ENCODE assay signal across 11 cellular contexts in the genomic region with DNA sequence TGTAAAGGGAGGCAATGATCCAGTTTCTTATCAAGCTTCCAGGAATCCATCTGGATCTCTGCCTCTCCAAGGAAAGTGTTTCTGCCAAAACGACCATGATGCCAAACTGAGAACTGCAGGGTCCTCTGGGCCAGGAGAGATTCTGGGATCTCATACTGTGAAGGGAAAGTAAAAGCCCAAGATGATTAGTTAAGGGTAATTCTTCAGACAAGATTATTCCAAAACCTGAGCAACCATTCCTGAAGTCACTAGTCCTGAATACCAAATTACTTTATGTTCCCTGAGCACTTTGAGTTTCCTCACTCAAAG. TPM values are rescaled to one million over a fixed set of nuclear protein-coding genes. Genes with fewer than 3 reads are reported as not detected.
DNase-seq lines count a peak whose midpoint lies in the region; ATAC-seq and TF ChIP-seq lines count a peak whose summit lies in the region.
"Had no signal": no experiment of that assay in that cellular context is flagged by ENCODE, and none has a peak within 500 bp of the region (broad histone marks: within the 10 kb centered on the region; RNA-seq: fewer than 3 reads in every experiment).

No MANE protein-coding gene starts in this region.

- no peaks in the 10 kb centered on the region for H3K36me3 ChIP-seq in SK-N-SH (replicated peaks in 1 of 2; ENCODE audit: control insufficient read depth in 1 of 2, insufficient read depth in 2 of 2, low read length in 1 of 2)
- no peaks in the 10 kb centered on the region for H3K36me3 ChIP-seq in KMS-11 (ENCODE audit: insufficient read depth)
- no peaks in the 10 kb centered on the region for H3K36me3 ChIP-seq in colonic mucosa
- no peaks in the 10 kb centered on the region for H3K36me3 ChIP-seq in uterus

- POLR2A ChIA-PET in SK-N-SH (lab: Yijun Ruan, JAX): no interaction called here

- H3K27me3 ChIP-seq in SK-N-SH (ENCODE audit: insufficient read depth) (no peaks in the 10 kb centered on the region), KMS-11 (ENCODE audit: insufficient read depth, low read depth) (no peaks in the 10 kb centered on the region), colonic mucosa (no peaks in the 10 kb centered on the region), uterus (no peaks in the 10 kb centered on the region)

- TF ChIP-seq EP300 in SK-N-SH (IDR thresholded peaks at IDR 0.05; ENCODE audit: borderline replicate concordance in 1 of 2, low read depth in 1 of 2, low read length in 1 of 2): no peak

- no peak overlapping the region for H3K27ac ChIP-seq in SK-N-SH (ENCODE audit: low read depth in 2 of 2, low read length in 1 of 2)
- H3K27ac ChIP-seq in KMS-11: no peak overlapping the region
- H3K27ac ChIP-seq in colonic mucosa: no peak overlapping the region
- H3K27ac ChIP-seq in uterus: peak overlapping the region; percentile 45 to 57

- H3K79me2 ChIP-seq in SK-N-SH (ENCODE audit: insufficient read depth) (no peaks in the 10 kb centered on the region), KMS-11 (ENCODE audit: insufficient read depth, low read depth) (no peaks in the 10 kb centered on the region)

- H2AFZ ChIP-seq in SK-N-SH (ENCODE audit: low read depth): no peak overlapping the region
- H2AFZ ChIP-seq in KMS-11 (ENCODE audit: low read depth): peak overlapping the region; percentile 10; the same call in 1 of the 2 replicates

- TF ChIP-seq CTCF in SK-N-SH (IDR thresholded peaks at IDR 0.05) (no peak), KMS-11 (conservative IDR thresholded peaks at IDR 0.05; ENCODE audit: low read depth, low read length) (peak; percentile 38; the same call in 1 of the 2 replicates), colonic mucosa (IDR thresholded peaks at IDR 0.05) (peak; percentile 11), uterus (IDR thresholded peaks at IDR 0.05) (no peak), GM20000 (IDR thresholded peaks at IDR 0.05; ENCODE audit: extremely low read depth, missing control alignments) (no peak)

- CTCF ChIA-PET in SK-N-SH (lab: Yijun Ruan, JAX): interaction anchor here (0.6 to 9.7 kb wide), 21 partner anchors 10 to 176 kb away, joined by 3 to 211 read pairs (median 4); partner anchors contain the start of gene SYTL4

- no peak overlapping the region for H3K4me2 ChIP-seq in SK-N-SH
- peak overlapping the region; percentile 21; the same call in 1 of the 2 replicates for H3K4me2 ChIP-seq in KMS-11

- DNase-seq in SK-N-SH (no peak), colonic mucosa (no peak), uterus (no peak), NCI-H1105 (lab: John Stamatoyannopoulos, UW) (no peak), GM20000 (ENCODE audit: low spot score) (no peak), Ammon's horn (ENCODE audit: low spot score) (no peak)
- DNase-seq: Right ventricle myocardium superior had no signal

- TF ChIP-seq POLR2A in uterus (IDR thresholded peaks at IDR 0.05): no peak

- H3K4me1 ChIP-seq in SK-N-SH (ENCODE audit: control insufficient read depth in 1 of 2, insufficient read depth in 2 of 2, low read depth in 1 of 2, low read length in 1 of 2): no peaks in the 10 kb centered on the region
- no peaks in the 10 kb centered on the region for H3K4me1 ChIP-seq in KMS-11 (ENCODE audit: low read depth, poor library complexity, severe bottlenecking)
- H3K4me1 ChIP-seq in colonic mucosa: no peaks in the 10 kb centered on the region
- H3K4me1 ChIP-seq in uterus: no peaks in the 10 kb centered on the region
- H3K4me1 ChIP-seq: HAP-1 had no signal

- TF ChIP-seq RAD21 in SK-N-SH (IDR thresholded peaks at IDR 0.05; ENCODE audit: low read length): no peak

- H3K9me2 ChIP-seq in SK-N-SH: no peaks in the 10 kb centered on the region

- H4K20me1 ChIP-seq in SK-N-SH (ENCODE audit: insufficient read depth): no peaks in the 10 kb centered on the region
- no peaks in the 10 kb centered on the region for H4K20me1 ChIP-seq in KMS-11 (ENCODE audit: insufficient read depth)

- 9% methylated on average over 1 of the region's 1 CpG for WGBS in SK-N-SH (ENCODE audit: low lambda C conversion rate)

- peak; percentile 40 for ATAC-seq in SK-N-SH treated with all-trans-retinoic acid at 6 μM for 48 hours

- H3K9me3 ChIP-seq in SK-N-SH (no peaks in the 10 kb centered on the region), colonic mucosa (no peaks in the 10 kb centered on the region), uterus (no peaks in the 10 kb centered on the region)
- H3K9me3 ChIP-seq: HAP-1 had no signal

- no peaks in the 10 kb centered on the region for H3F3A ChIP-seq in SK-N-SH (replicated peaks; ENCODE audit: insufficient read depth)

- H3K9ac ChIP-seq in SK-N-SH (no peak overlapping the region), KMS-11 (no peak overlapping the region), colonic mucosa (ENCODE audit: low read depth in 2 of 2, low read length in 2 of 2) (no peak overlapping the region)

- H3K4me3 ChIP-seq in SK-N-SH (ENCODE audit: low read depth in 2 of 2, low read length in 1 of 2): no peak overlapping the region
- no peak overlapping the region for H3K4me3 ChIP-seq in KMS-11 (IDR thresholded peaks at IDR 0.05; ENCODE audit: insufficient read depth, low read depth, low read length)
- H3K4me3 ChIP-seq in colonic mucosa: no peak overlapping the region
- no peak overlapping the region for H3K4me3 ChIP-seq in uterus
- H3K4me3 ChIP-seq: HAP-1 had no signal

- intact Hi-C loops in colonic mucosa (cut with DNase I): loop anchor here (2.0 kb wide), 1 partner anchor 81 kb away; no protein-coding TSS in a partner anchor
- intact Hi-C loops in uterus (cut with DNase I; ENCODE audit: low total_unique reads): loop anchor here (5.0 kb wide), 1 partner anchor 81 kb away; no protein-coding TSS in a partner anchor

TF ChIP-seq in SK-N-SH treated with all-trans-retinoic acid at 6 μM for 48 hours, 23 proteins besides CTCF, POLR2A, EP300 and RAD21 (continues in another document):
- no peak for TF ChIP-seq TOX (CRISPR knock-in tag; IDR thresholded peaks at IDR 0.05; ENCODE audit: borderline replicate concordance)
- TF ChIP-seq ESRRG (CRISPR knock-in tag; IDR thresholded peaks at IDR 0.05): no peak
- no peak for TF ChIP-seq PATZ1 (CRISPR knock-in tag; IDR thresholded peaks at IDR 0.05; ENCODE audit: borderline replicate concordance)
- TF ChIP-seq ZC3H10 (CRISPR knock-in tag; IDR thresholded peaks at IDR 0.05): no peak
- no peak for TF ChIP-seq ZNF8 (CRISPR knock-in tag; IDR thresholded peaks at IDR 0.05)

TF ChIP-seq in SK-N-SH, 30 proteins besides CTCF, POLR2A, EP300 and RAD21 (continues in another document):
- TF ChIP-seq FOXM1 (IDR thresholded peaks at IDR 0.05; ENCODE audit: low read depth) (no peak), SMC3 (IDR thresholded peaks at IDR 0.05; ENCODE audit: low read depth, low read length) (no peak), RXRA (IDR thresholded peaks at IDR 0.05; ENCODE audit: borderline replicate concordance, low read depth) (no peak), FOXJ3 (CRISPR knock-in tag; IDR thresholded peaks at IDR 0.05) (no peak), POLR2AphosphoS5 (IDR thresholded peaks at IDR 0.05; ENCODE audit: low read depth, low read length) (no peak), GATA2 (CRISPR knock-in tag; IDR thresholded peaks at IDR 0.05) (no peak), MXI1 (IDR thresholded peaks at IDR 0.05; ENCODE audit: low read depth, low read length) (no peak), JUND (IDR thresholded peaks at IDR 0.05) (no peak), TEAD4 (IDR thresholded peaks at IDR 0.05; ENCODE audit: borderline replicate concordance, insufficient read depth) (no peak), RFX5 (IDR thresholded peaks at IDR 0.05; ENCODE audit: low read length) (no peak)
- TF ChIP-seq, protein P1, sequence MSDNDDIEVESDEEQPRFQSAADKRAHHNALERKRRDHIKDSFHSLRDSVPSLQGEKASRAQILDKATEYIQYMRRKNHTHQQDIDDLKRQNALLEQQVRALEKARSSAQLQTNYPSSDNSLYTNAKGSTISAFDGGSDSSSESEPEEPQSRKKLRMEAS (IDR thresholded peaks at IDR 0.05; ENCODE audit: low read depth): no peak
- TF ChIP-seq, protein P2, sequence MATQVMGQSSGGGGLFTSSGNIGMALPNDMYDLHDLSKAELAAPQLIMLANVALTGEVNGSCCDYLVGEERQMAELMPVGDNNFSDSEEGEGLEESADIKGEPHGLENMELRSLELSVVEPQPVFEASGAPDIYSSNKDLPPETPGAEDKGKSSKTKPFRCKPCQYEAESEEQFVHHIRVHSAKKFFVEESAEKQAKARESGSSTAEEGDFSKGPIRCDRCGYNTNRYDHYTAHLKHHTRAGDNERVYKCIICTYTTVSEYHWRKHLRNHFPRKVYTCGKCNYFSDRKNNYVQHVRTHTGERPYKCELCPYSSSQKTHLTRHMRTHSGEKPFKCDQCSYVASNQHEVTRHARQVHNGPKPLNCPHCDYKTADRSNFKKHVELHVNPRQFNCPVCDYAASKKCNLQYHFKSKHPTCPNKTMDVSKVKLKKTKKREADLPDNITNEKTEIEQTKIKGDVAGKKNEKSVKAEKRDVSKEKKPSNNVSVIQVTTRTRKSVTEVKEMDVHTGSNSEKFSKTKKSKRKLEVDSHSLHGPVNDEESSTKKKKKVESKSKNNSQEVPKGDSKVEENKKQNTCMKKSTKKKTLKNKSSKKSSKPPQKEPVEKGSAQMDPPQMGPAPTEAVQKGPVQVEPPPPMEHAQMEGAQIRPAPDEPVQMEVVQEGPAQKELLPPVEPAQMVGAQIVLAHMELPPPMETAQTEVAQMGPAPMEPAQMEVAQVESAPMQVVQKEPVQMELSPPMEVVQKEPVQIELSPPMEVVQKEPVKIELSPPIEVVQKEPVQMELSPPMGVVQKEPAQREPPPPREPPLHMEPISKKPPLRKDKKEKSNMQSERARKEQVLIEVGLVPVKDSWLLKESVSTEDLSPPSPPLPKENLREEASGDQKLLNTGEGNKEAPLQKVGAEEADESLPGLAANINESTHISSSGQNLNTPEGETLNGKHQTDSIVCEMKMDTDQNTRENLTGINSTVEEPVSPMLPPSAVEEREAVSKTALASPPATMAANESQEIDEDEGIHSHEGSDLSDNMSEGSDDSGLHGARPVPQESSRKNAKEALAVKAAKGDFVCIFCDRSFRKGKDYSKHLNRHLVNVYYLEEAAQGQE (IDR thresholded peaks at IDR 0.05; ENCODE audit: low read depth, low read length): no peak

RNA-seq across cellular contexts. Expression of gene SRPX2, which starts 42.0 kb away (rescaled TPM):
- 14.5 and 18.7 TPM in 2 replicates for polyA plus RNA-seq in SK-N-SH (2012; rRNA removed)
- polyA plus RNA-seq in SK-N-SH (2012; cell fraction: cytosol; rRNA removed): 9.0 and 12.5 TPM in 2 replicates
- 24.8 and 28.9 TPM in 2 replicates for polyA plus RNA-seq in SK-N-SH (2012; cell fraction: nucleus; rRNA removed)
- total RNA-seq in colonic mucosa (1 to 10 TPM; 4.4 to 5.8 TPM), uterus (10 to 100 TPM in 2 of 4 donors, 1 to 10 TPM in 2; 7.4 to 23.8 (median 15.1) TPM)
- total RNA-seq: CD4-positive, alpha-beta memory T cell had no signal
- polyA plus RNA-seq: CD4-positive, alpha-beta memory T cell had no signal

RNA-seq across cellular contexts. Expression of gene SYTL4, which starts 46.0 kb away (rescaled TPM):
- polyA plus RNA-seq in SK-N-SH (2012; rRNA removed): 2.3 and 3.1 TPM in 2 replicates
- polyA plus RNA-seq in SK-N-SH (2012; cell fraction: cytosol; rRNA removed): 2.5 TPM in 2 replicates
- polyA plus RNA-seq in SK-N-SH (2012; cell fraction: nucleus; rRNA removed): 3.1 and 5.7 TPM in 2 replicates
- total RNA-seq in colonic mucosa (10 to 100 TPM; 30.4 to 30.7 TPM), uterus (100 to 1,000 TPM in 1 of 4 donors, 10 to 100 TPM in 3; 48.0 to 169 (median 83.8) TPM)
- total RNA-seq: CD4-positive, alpha-beta memory T cell had no signal
- polyA plus RNA-seq: CD4-positive, alpha-beta memory T cell had no signal

RNA-seq across cellular contexts. Expression of gene TSPAN6, which starts 49.3 kb away (rescaled TPM):
- polyA plus RNA-seq in SK-N-SH (2012; rRNA removed): 20.9 and 21.7 TPM in 2 replicates
- polyA plus RNA-seq in SK-N-SH (2012; cell fraction: cytosol; rRNA removed): 27.2 and 33.7 TPM in 2 replicates
- polyA plus RNA-seq in SK-N-SH (2012; cell fraction: nucleus; rRNA removed): 9.1 and 13.6 TPM in 2 replicates
- total RNA-seq in colonic mucosa (100 to 1,000 TPM in 1 of 2 donors, 10 to 100 TPM in 1; 57.6 to 106 TPM), uterus (10 to 100 TPM; 22.3 to 74.8 (median 27.5) TPM)

Comparison
In these comparisons a context has a peak if more than half of its experiments do, and no peak if none do; other contexts are left out.
1. H3K27ac ChIP-seq: peak in uterus (2 of 2); none in SK-N-SH (0 of 2), KMS-11 (single experiment) and colonic mucosa (single experiment).
2. CTCF ChIP-seq: peak in KMS-11 (single experiment) and colonic mucosa (single experiment); none in SK-N-SH (single experiment), uterus (0 of 4) and GM20000 (single experiment).